36 cellular contexts compared by ENCODE assay signal in genomic region chr16:2737895-2738418, GRCh38. TPM values are rescaled to one million over a fixed set of nuclear protein-coding genes. Genes with fewer than 3 reads are reported as not detected.
"Had no signal": no experiment of that assay in that cellular context is flagged by ENCODE, and none has a peak within 500 bp of the region (broad histone marks: within the 10 kb centered on the region; RNA-seq: fewer than 3 reads in every experiment).

No MANE protein-coding gene starts in this region.

- H3K27me3 Mint-ChIP-seq: activated CD4-positive, alpha-beta memory T cell treated with anti-CD3 and anti-CD28 coated beads, Interleukin-2, amount 10 ng/mL, durations not matched to agents 7 days and 5 days; activated CD8-positive, alpha-beta memory T cell treated with anti-CD3 and anti-CD28 coated beads, Interleukin-2, amount 10 ng/mL, durations not matched to agents 7 days and 5 days; activated naive CD8-positive, alpha-beta T cell had no signal

- H3K9me3 Mint-ChIP-seq: activated CD4-positive, alpha-beta memory T cell treated with anti-CD3 and anti-CD28 coated beads, Interleukin-2, amount 10 ng/mL, durations not matched to agents 7 days and 5 days; activated naive CD4-positive, alpha-beta T cell treated with anti-CD3 and anti-CD28 coated beads, Interleukin-2, amount 10 ng/mL, durations not matched to agents 7 days and 5 days; activated naive CD8-positive, alpha-beta T cell treated with anti-CD3 and anti-CD28 coated beads, Interleukin-2, amount 50 U/mL, for 24 hours; brain had no signal

- H3K27ac ChIP-seq: PC-9, WERI-Rb-1 had no signal

- H3K4me1 Mint-ChIP-seq: activated naive CD8-positive, alpha-beta T cell treated with anti-CD3 and anti-CD28 coated beads, Interleukin-2, amount 50 U/mL, for 24 hours had no signal

- H3K36me3 ChIP-seq: WERI-Rb-1 had no signal

- H3K4me3 ChIP-seq: PC-9 had no signal

- DNase-seq: activated CD4-positive, alpha-beta memory T cell treated with anti-CD3 and anti-CD28 coated beads, Interleukin-2, amount 10 ng/mL, durations not matched to agents 7 days and 5 days; activated CD4-positive, alpha-beta T cell treated with anti-CD3 and anti-CD28 coated beads for 1 hour; activated CD4-positive, alpha-beta T cell treated with anti-CD3 and anti-CD28 coated beads for 48 hours; activated CD4-positive, CD25-positive, alpha-beta regulatory T cell; activated CD8-positive, alpha-beta memory T cell treated with anti-CD3 and anti-CD28 coated beads for 24 hours; activated CD8-positive, alpha-beta memory T cell treated with anti-CD3 and anti-CD28 coated beads, Interleukin-2, amount 10 ng/mL, durations not matched to agents 7 days and 5 days; activated CD8-positive, alpha-beta memory T cell treated with anti-CD3 and anti-CD28 coated beads, Interleukin-2, amount 50 U/mL, for 48 hours; activated effector memory CD4-positive, alpha-beta T cell treated with Interleukin-2 at 50 U/mL for 16 hours; activated naive CD4-positive, alpha-beta T cell treated with anti-CD3 and anti-CD28 coated beads, Interleukin-2, amount 10 ng/mL, durations not matched to agents 7 days and 5 days; activated naive CD8-positive, alpha-beta T cell treated with anti-CD3 and anti-CD28 coated beads, Interleukin-2, amount 50 U/mL, for 24 hours; activated T-cell treated with anti-CD3 and anti-CD28 coated beads, Interleukin-2, amount 50 U/mL, for 48 hours; anterior cingulate cortex; central memory CD4-positive, alpha-beta T cell; MM.1S; MV-4-11; NCI-H1092; NCI-H1436 treated with DMSO at 0.1 percent for 48 hours; NCI-H1694 treated with DMSO at 0.1 percent for 48 hours; NCI-H2029 treated with DMSO at 0.1 percent for 48 hours; NCI-H2107; NCI-H2171; NCI-H510A; NCI-H526; NCI-H748 treated with DMSO at 0.1 percent for 48 hours; NK-92 treated with Interleukin-12 subunit alpha and Interleukin-12 subunit beta, amount 100 ng/mL, for 24 hours; PC-9; SW 1271; T-helper 1 cell; T-helper 2 cell; T-helper 9 cell; WERI-Rb-1 had no signal

- H3K4me3 Mint-ChIP-seq: activated CD4-positive, alpha-beta memory T cell treated with anti-CD3 and anti-CD28 coated beads, Interleukin-2, amount 10 ng/mL, durations not matched to agents 7 days and 5 days; activated CD8-positive, alpha-beta memory T cell treated with anti-CD3 and anti-CD28 coated beads, Interleukin-2, amount 10 ng/mL, durations not matched to agents 7 days and 5 days; activated naive CD4-positive, alpha-beta T cell treated with anti-CD3 and anti-CD28 coated beads, Interleukin-2, amount 10 ng/mL, durations not matched to agents 7 days and 5 days; activated naive CD8-positive, alpha-beta T cell; activated naive CD8-positive, alpha-beta T cell treated with anti-CD3 and anti-CD28 coated beads, Interleukin-2, amount 50 U/mL, for 24 hours; brain had no signal

- H3K36me3 Mint-ChIP-seq: activated CD8-positive, alpha-beta memory T cell treated with anti-CD3 and anti-CD28 coated beads, Interleukin-2, amount 10 ng/mL, durations not matched to agents 7 days and 5 days; activated naive CD4-positive, alpha-beta T cell treated with anti-CD3 and anti-CD28 coated beads, Interleukin-2, amount 10 ng/mL, durations not matched to agents 7 days and 5 days; activated naive CD8-positive, alpha-beta T cell; brain had no signal

- H3K27ac Mint-ChIP-seq: activated CD4-positive, alpha-beta memory T cell treated with anti-CD3 and anti-CD28 coated beads, Interleukin-2, amount 10 ng/mL, durations not matched to agents 7 days and 5 days; activated CD8-positive, alpha-beta memory T cell treated with anti-CD3 and anti-CD28 coated beads, Interleukin-2, amount 10 ng/mL, durations not matched to agents 7 days and 5 days; activated naive CD4-positive, alpha-beta T cell treated with anti-CD3 and anti-CD28 coated beads, Interleukin-2, amount 10 ng/mL, durations not matched to agents 7 days and 5 days; activated naive CD8-positive, alpha-beta T cell; activated naive CD8-positive, alpha-beta T cell treated with anti-CD3 and anti-CD28 coated beads, Interleukin-2, amount 50 U/mL, for 24 hours; brain had no signal

- H3K4me2 ChIP-seq: PC-9 had no signal

- ATAC-seq: activated CD8-positive, alpha-beta memory T cell treated with anti-CD3 and anti-CD28 coated beads, Interleukin-2, amount 10 ng/mL, durations not matched to agents 7 days and 5 days; activated naive CD8-positive, alpha-beta T cell treated with anti-CD3 and anti-CD28 coated beads, Interleukin-2, amount 50 U/mL, for 24 hours; Right ventricle myocardium inferior had no signal

- H2AFZ ChIP-seq: PC-9 had no signal

RNA-seq across cellular contexts. Expression of gene PRSS33, which starts 49.4 kb away (rescaled TPM):
- total RNA-seq: activated CD4-positive, alpha-beta memory T cell treated with anti-CD3 and anti-CD28 coated beads, Interleukin-2, amount 10 ng/mL, durations not matched to agents 7 days and 5 days; activated CD8-positive, alpha-beta memory T cell treated with anti-CD3 and anti-CD28 coated beads, Interleukin-2, amount 10 ng/mL, durations not matched to agents 7 days and 5 days; bronchial epithelial cell; LHCN-M2; Right ventricle myocardium inferior had no signal
